In the genomic region with DNA sequence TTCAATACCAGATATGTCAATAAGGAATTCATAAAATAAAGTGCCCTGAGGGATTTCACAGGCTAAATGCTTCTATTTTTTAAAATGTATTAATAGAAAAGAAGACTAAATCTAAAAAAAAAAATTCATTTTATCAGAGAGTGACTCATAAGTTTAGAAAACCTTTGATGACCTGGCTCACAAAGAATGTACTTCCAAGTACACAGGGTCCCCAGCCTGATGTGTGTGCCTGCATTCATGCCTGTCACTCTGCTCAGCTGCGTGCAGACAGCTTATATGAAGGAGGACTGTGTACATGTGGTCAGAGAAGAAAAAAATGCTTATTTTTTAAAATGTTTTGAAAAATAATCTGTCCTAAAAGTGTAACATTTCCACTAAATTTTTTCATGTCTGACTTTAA, we compare ENCODE assay signal across 1 cellular context.
TF ChIP-seq lines count a peak whose summit lies in the region.

No MANE protein-coding gene starts in this region.

TF ChIP-seq in HepG2, 621 proteins besides CTCF, POLR2A, EP300 and RAD21 (continued from another document):
- TF ChIP-seq, protein P1, sequence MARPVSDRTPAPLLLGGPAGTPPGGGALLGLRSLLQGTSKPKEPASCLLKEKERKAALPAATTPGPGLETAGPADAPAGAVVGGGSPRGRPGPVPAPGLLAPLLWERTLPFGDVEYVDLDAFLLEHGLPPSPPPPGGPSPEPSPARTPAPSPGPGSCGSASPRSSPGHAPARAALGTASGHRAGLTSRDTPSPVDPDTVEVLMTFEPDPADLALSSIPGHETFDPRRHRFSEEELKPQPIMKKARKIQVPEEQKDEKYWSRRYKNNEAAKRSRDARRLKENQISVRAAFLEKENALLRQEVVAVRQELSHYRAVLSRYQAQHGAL (CRISPR knock-in tag; IDR thresholded peaks at IDR 0.05; ENCODE audit: not compliant biosample characterization): no peak
- TF ChIP-seq, protein P2, sequence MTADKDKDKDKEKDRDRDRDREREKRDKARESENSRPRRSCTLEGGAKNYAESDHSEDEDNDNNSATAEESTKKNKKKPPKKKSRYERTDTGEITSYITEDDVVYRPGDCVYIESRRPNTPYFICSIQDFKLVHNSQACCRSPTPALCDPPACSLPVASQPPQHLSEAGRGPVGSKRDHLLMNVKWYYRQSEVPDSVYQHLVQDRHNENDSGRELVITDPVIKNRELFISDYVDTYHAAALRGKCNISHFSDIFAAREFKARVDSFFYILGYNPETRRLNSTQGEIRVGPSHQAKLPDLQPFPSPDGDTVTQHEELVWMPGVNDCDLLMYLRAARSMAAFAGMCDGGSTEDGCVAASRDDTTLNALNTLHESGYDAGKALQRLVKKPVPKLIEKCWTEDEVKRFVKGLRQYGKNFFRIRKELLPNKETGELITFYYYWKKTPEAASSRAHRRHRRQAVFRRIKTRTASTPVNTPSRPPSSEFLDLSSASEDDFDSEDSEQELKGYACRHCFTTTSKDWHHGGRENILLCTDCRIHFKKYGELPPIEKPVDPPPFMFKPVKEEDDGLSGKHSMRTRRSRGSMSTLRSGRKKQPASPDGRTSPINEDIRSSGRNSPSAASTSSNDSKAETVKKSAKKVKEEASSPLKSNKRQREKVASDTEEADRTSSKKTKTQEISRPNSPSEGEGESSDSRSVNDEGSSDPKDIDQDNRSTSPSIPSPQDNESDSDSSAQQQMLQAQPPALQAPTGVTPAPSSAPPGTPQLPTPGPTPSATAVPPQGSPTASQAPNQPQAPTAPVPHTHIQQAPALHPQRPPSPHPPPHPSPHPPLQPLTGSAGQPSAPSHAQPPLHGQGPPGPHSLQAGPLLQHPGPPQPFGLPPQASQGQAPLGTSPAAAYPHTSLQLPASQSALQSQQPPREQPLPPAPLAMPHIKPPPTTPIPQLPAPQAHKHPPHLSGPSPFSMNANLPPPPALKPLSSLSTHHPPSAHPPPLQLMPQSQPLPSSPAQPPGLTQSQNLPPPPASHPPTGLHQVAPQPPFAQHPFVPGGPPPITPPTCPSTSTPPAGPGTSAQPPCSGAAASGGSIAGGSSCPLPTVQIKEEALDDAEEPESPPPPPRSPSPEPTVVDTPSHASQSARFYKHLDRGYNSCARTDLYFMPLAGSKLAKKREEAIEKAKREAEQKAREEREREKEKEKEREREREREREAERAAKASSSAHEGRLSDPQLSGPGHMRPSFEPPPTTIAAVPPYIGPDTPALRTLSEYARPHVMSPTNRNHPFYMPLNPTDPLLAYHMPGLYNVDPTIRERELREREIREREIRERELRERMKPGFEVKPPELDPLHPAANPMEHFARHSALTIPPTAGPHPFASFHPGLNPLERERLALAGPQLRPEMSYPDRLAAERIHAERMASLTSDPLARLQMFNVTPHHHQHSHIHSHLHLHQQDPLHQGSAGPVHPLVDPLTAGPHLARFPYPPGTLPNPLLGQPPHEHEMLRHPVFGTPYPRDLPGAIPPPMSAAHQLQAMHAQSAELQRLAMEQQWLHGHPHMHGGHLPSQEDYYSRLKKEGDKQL (CRISPR knock-in tag; IDR thresholded peaks at IDR 0.05; ENCODE audit: low read depth): no peak
- TF ChIP-seq FOSL2 (CRISPR knock-in tag; IDR thresholded peaks at IDR 0.05): peak; percentile 81
- 0 out of 2 replicates have a peak, but pooled peaks have one; percentile 13 for TF ChIP-seq NR2F6 (IDR thresholded peaks at IDR 0.05)
- TF ChIP-seq NR2F6 (CRISPR knock-in tag; IDR thresholded peaks at IDR 0.05): no peak
- TF ChIP-seq, protein P3, sequence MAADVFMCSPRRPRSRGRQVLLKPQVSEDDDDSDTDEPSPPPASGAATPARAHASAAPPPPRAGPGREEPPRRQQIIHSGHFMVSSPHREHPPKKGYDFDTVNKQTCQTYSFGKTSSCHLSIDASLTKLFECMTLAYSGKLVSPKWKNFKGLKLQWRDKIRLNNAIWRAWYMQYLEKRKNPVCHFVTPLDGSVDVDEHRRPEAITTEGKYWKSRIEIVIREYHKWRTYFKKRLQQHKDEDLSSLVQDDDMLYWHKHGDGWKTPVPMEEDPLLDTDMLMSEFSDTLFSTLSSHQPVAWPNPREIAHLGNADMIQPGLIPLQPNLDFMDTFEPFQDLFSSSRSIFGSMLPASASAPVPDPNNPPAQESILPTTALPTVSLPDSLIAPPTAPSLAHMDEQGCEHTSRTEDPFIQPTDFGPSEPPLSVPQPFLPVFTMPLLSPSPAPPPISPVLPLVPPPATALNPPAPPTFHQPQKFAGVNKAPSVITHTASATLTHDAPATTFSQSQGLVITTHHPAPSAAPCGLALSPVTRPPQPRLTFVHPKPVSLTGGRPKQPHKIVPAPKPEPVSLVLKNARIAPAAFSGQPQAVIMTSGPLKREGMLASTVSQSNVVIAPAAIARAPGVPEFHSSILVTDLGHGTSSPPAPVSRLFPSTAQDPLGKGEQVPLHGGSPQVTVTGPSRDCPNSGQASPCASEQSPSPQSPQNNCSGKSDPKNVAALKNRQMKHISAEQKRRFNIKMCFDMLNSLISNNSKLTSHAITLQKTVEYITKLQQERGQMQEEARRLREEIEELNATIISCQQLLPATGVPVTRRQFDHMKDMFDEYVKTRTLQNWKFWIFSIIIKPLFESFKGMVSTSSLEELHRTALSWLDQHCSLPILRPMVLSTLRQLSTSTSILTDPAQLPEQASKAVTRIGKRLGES (CRISPR knock-in tag; IDR thresholded peaks at IDR 0.05; ENCODE audit: borderline replicate concordance): no peak
- TF ChIP-seq TOPORS (CRISPR knock-in tag; IDR thresholded peaks at IDR 0.05): no peak
- TF ChIP-seq ZNF562 (CRISPR knock-in tag; IDR thresholded peaks at IDR 0.05; ENCODE audit: borderline replicate concordance): no peak
- no peak for TF ChIP-seq ZNF589 (CRISPR knock-in tag; conservative IDR thresholded peaks at IDR 0.05)
- TF ChIP-seq JUN (CRISPR knock-in tag; IDR thresholded peaks at IDR 0.05): 0 out of 2 replicates have a peak, but pooled peaks have one; percentile 20
- no peak for TF ChIP-seq RBFOX2 (IDR thresholded peaks at IDR 0.05; ENCODE audit: low read depth, low read length)
- TF ChIP-seq MXI1 (IDR thresholded peaks at IDR 0.05; ENCODE audit: borderline replicate concordance, low read depth, low read length): peak; percentile 53; the same call in 1 of the 3 replicates
- TF ChIP-seq, protein P4, sequence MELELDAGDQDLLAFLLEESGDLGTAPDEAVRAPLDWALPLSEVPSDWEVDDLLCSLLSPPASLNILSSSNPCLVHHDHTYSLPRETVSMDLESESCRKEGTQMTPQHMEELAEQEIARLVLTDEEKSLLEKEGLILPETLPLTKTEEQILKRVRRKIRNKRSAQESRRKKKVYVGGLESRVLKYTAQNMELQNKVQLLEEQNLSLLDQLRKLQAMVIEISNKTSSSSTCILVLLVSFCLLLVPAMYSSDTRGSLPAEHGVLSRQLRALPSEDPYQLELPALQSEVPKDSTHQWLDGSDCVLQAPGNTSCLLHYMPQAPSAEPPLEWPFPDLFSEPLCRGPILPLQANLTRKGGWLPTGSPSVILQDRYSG (CRISPR knock-in tag; IDR thresholded peaks at IDR 0.05): no peak
- TF ChIP-seq ZNF7 (CRISPR knock-in tag; IDR thresholded peaks at IDR 0.05): peak; percentile 62; the same call in 1 of the 2 replicates
- TF ChIP-seq, protein P5, sequence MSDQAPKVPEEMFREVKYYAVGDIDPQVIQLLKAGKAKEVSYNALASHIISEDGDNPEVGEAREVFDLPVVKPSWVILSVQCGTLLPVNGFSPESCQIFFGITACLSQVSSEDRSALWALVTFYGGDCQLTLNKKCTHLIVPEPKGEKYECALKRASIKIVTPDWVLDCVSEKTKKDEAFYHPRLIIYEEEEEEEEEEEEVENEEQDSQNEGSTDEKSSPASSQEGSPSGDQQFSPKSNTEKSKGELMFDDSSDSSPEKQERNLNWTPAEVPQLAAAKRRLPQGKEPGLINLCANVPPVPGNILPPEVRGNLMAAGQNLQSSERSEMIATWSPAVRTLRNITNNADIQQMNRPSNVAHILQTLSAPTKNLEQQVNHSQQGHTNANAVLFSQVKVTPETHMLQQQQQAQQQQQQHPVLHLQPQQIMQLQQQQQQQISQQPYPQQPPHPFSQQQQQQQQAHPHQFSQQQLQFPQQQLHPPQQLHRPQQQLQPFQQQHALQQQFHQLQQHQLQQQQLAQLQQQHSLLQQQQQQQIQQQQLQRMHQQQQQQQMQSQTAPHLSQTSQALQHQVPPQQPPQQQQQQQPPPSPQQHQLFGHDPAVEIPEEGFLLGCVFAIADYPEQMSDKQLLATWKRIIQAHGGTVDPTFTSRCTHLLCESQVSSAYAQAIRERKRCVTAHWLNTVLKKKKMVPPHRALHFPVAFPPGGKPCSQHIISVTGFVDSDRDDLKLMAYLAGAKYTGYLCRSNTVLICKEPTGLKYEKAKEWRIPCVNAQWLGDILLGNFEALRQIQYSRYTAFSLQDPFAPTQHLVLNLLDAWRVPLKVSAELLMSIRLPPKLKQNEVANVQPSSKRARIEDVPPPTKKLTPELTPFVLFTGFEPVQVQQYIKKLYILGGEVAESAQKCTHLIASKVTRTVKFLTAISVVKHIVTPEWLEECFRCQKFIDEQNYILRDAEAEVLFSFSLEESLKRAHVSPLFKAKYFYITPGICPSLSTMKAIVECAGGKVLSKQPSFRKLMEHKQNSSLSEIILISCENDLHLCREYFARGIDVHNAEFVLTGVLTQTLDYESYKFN (CRISPR knock-in tag; conservative IDR thresholded peaks at IDR 0.05): peak; percentile 33; the same call in 1 of the 2 replicates
- 0 out of 2 replicates have a peak, but pooled peaks have one; percentile 25 for TF ChIP-seq FOXA3 (CRISPR knock-in tag; IDR thresholded peaks at IDR 0.05)
- TF ChIP-seq, protein P6, sequence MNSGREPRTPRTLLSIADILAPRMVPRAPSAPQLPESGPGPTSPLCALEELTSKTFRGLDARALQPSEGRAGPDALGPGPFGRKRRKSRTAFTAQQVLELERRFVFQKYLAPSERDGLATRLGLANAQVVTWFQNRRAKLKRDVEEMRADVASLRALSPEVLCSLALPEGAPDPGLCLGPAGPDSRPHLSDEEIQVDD (CRISPR knock-in tag; IDR thresholded peaks at IDR 0.05; ENCODE audit: borderline replicate concordance): no peak
- TF ChIP-seq MED1 (CRISPR knock-in tag; IDR thresholded peaks at IDR 0.05): 0 out of 2 replicates have a peak, but pooled peaks have one; percentile 16
